ENCODE assay signal across 8 cellular contexts in genomic region chr6:53410508-53411258, GRCh38.
DNase-seq lines count a peak whose midpoint lies in the region; ATAC-seq and TF ChIP-seq lines count a peak whose summit lies in the region.

No MANE protein-coding gene starts in this region.

- H3K9me3 ChIP-seq in CD8-positive, alpha-beta T cell (ENCODE audit: low read length): no peaks in the 10 kb centered on the region
- H3K9me3 ChIP-seq in adipocyte (ENCODE audit: control insufficient read depth, low read length): no peaks in the 10 kb centered on the region

- DNase-seq in CD8-positive, alpha-beta T cell: peak; percentile 22 to 72 (median 56)
- DNase-seq in SK-MEL-5 (ENCODE audit: low read depth, low spot score) (peak; percentile 67), adipocyte (ENCODE audit: low read depth) (peak; percentile 47), immature natural killer cell (peak; percentile 34 to 58 (median 38)), SKM-1 treated with dmso at 0.1 percent for 144 hours (lab: John Stamatoyannopoulos, UW; ENCODE audit: unreplicated experiment) (no peak)
- DNase-seq in stimulated activated CD4-positive, alpha-beta T cell treated with anti-CD3 and anti-CD28 coated beads, TNF-alpha, amount 100 ng/mL, for 24 hours (ENCODE audit: low read depth in 3 of 3): peak; percentile 18 to 32 (median 24)

- no peak overlapping the region for H3K27ac ChIP-seq in CD8-positive, alpha-beta T cell (ENCODE audit: low read depth, low read length)

- no peak overlapping the region for H3K4me3 Mint-ChIP-seq in CD8-positive, alpha-beta T cell
- H3K4me3 Mint-ChIP-seq in immature natural killer cell: no peak overlapping the region

- POLR2A ChIA-PET in CD8-positive, alpha-beta T cell (lab: Charles Lee): interaction anchor here (1.0 kb wide), 1 partner anchor 238 kb away, joined by 5 read pairs; no protein-coding TSS in a partner anchor

- H3K36me3 Mint-ChIP-seq in CD8-positive, alpha-beta T cell: no peaks in the 10 kb centered on the region
- no peaks in the 10 kb centered on the region for H3K36me3 Mint-ChIP-seq in immature natural killer cell

- H3K27me3 ChIP-seq in CD8-positive, alpha-beta T cell (ENCODE audit: insufficient read depth, low read length): no peaks in the 10 kb centered on the region
- H3K27me3 ChIP-seq in adipocyte (replicated peaks; ENCODE audit: control insufficient read depth, insufficient read depth, low read length): no peaks in the 10 kb centered on the region

- no peaks in the 10 kb centered on the region for H3K36me3 ChIP-seq in CD8-positive, alpha-beta T cell (ENCODE audit: insufficient read depth, low read length)
- no peaks in the 10 kb centered on the region for H3K36me3 ChIP-seq in adipocyte (ENCODE audit: control insufficient read depth, insufficient read depth, low read length, severe bottlenecking)

- H3K9me3 Mint-ChIP-seq in CD8-positive, alpha-beta T cell: no peaks in the 10 kb centered on the region
- H3K9me3 Mint-ChIP-seq in immature natural killer cell: no peaks in the 10 kb centered on the region

- CTCF ChIA-PET in CD8-positive, alpha-beta T cell (lab: Charles Lee): interaction anchor here (0.5 to 8.7 kb wide), 52 partner anchors 11 to 316 kb away, joined by 3 to 157 read pairs (median 4); partner anchors contain the start of gene ELOVL5

- no peak overlapping the region for H3K27ac Mint-ChIP-seq in CD8-positive, alpha-beta T cell
- no peak overlapping the region for H3K27ac Mint-ChIP-seq in immature natural killer cell

- no peaks in the 10 kb centered on the region for H3K27me3 Mint-ChIP-seq in CD8-positive, alpha-beta T cell (ENCODE audit: low read depth)
- no peaks in the 10 kb centered on the region for H3K27me3 Mint-ChIP-seq in immature natural killer cell (ENCODE audit: low read depth in 3 of 3)

- peaks cover 4% of the 10 kb centered on the region for H3K4me1 Mint-ChIP-seq in CD8-positive, alpha-beta T cell (ENCODE audit: low read depth)
- H3K4me1 Mint-ChIP-seq in immature natural killer cell: no peaks in the 10 kb centered on the region

- in situ Hi-C loops in SK-MEL-5 (cut with HindIII; ENCODE audit: low pct_unique_long_range_greater_than_20kb, low sequenced_read_pairs): no loop called here

- no peak overlapping the region for H3K4me3 ChIP-seq in CD8-positive, alpha-beta T cell (ENCODE audit: low read depth, low read length)
- H3K4me3 ChIP-seq in adipocyte (ENCODE audit: low read length): no peak overlapping the region

- intact Hi-C loops in CD8-positive, alpha-beta T cell (cut with DNase I, micrococcal nuclease): loop anchor here (1.0 to 5.0 kb wide), 6 partner anchors 62 to 238 kb away; partner anchors contain the start of gene ELOVL5 (in 1 of the 2)

- peak; percentile 85 for TF ChIP-seq CTCF in CD8-positive, alpha-beta T cell (IDR thresholded peaks at IDR 0.05)

- no peak overlapping the region for H3K9ac ChIP-seq in adipocyte (ENCODE audit: low read length)

- peak; percentile 99 for ATAC-seq in CD8-positive, alpha-beta T cell
- peak; percentile 93 for ATAC-seq in GM19035 (IDR thresholded peaks at IDR 0.05; ENCODE audit: unreplicated experiment)
- peak; percentile 89 for ATAC-seq in HG03196 (IDR thresholded peaks at IDR 0.05; ENCODE audit: unreplicated experiment)

- no peaks in the 10 kb centered on the region for H3K4me1 ChIP-seq in CD8-positive, alpha-beta T cell (ENCODE audit: insufficient read depth, low read length)
- peaks cover 32% of the 10 kb centered on the region for H3K4me1 ChIP-seq in adipocyte (ENCODE audit: control insufficient read depth, insufficient read depth, low read length)
